Comparison of ENCODE assay signal across 8 cellular contexts in genomic region chr6:53651149-53651763, GRCh38. TPM values are rescaled to one million over a fixed set of nuclear protein-coding genes. Genes with fewer than 3 reads are reported as not detected.
DNase-seq lines count a peak whose midpoint lies in the region; FAIRE-seq and TF ChIP-seq lines count a peak whose summit lies in the region.

No MANE protein-coding gene starts in this region.

- H3K9me3 ChIP-seq in left ventricle myocardium inferior (replicated peaks) (no peaks in the 10 kb centered on the region), prostate gland (no peaks in the 10 kb centered on the region), vagina (no peaks in the 10 kb centered on the region)

- H3K4me1 ChIP-seq in left ventricle myocardium inferior, result peaks cover 82% of the 10 kb centered on the region
- no peaks in the 10 kb centered on the region for H3K4me1 ChIP-seq in prostate gland (replicated peaks)
- peaks cover 20% of the 10 kb centered on the region for H3K4me1 ChIP-seq in vagina

- TF ChIP-seq POLR2A in H54 (IDR thresholded peaks at IDR 0.05; ENCODE audit: low read depth, low read length) (no peak), prostate gland (IDR thresholded peaks at IDR 0.05) (no peak), vagina (IDR thresholded peaks at IDR 0.05) (no peak)

- peak; percentile 53 for TF ChIP-seq CTCF in left ventricle myocardium inferior (IDR thresholded peaks at IDR 0.05; ENCODE audit: borderline replicate concordance)
- peak in 2 of 4 experiments; percentile 44 to 55 for TF ChIP-seq CTCF in prostate gland (IDR thresholded peaks at IDR 0.05)
- peak in 2 of 3 experiments; percentile 34 for TF ChIP-seq CTCF in vagina (IDR thresholded peaks at IDR 0.05)

- intact Hi-C loops in left ventricle myocardium inferior (cut with micrococcal nuclease), result loop anchor here (5.0 kb wide), 1 partner anchor 159 kb away; no protein-coding TSS in a partner anchor
- intact Hi-C loops in prostate gland (cut with DNase I), result loop anchor here (1.0 to 10.0 kb wide), 3 partner anchors 74 to 139 kb away; no protein-coding TSS in a partner anchor
- intact Hi-C loops in vagina (cut with DNase I), result loop anchor here (10.0 kb wide), 2 partner anchors 106 to 156 kb away; partner anchors contain the start of gene GCLC

- peaks cover 12% of the 10 kb centered on the region for H3K27me3 ChIP-seq in left ventricle myocardium inferior (ENCODE audit: low read depth)
- no peaks in the 10 kb centered on the region for H3K27me3 ChIP-seq in prostate gland (replicated peaks; ENCODE audit: insufficient read depth)
- no peaks in the 10 kb centered on the region for H3K27me3 ChIP-seq in vagina

- FAIRE-seq in H54 (lab: Jason Lieb, UNC), result peak; percentile 78

- WGBS in prostate gland, result 1% methylated on average over 22 of the region's 26 CpGs

- H3K27ac ChIP-seq in left ventricle myocardium inferior (replicated peaks), result peak overlapping the region; percentile 31
- peak overlapping the region; percentile 72 to 81 for H3K27ac ChIP-seq in prostate gland
- H3K27ac ChIP-seq in vagina, result peak overlapping the region; percentile 31

- H3K36me3 ChIP-seq in left ventricle myocardium inferior, result no peaks in the 10 kb centered on the region
- no peaks in the 10 kb centered on the region for H3K36me3 ChIP-seq in prostate gland
- no peaks in the 10 kb centered on the region for H3K36me3 ChIP-seq in vagina

- DNase-seq in DMS153 (lab: John Stamatoyannopoulos, UW) (peak; percentile 78), H54 (ENCODE audit: insufficient read length, low spot score) (no peak), NAMALWA (ENCODE audit: low spot score) (peak; percentile 86), SKM-1 treated with dmso at 0.1 percent for 144 hours (lab: John Stamatoyannopoulos, UW; ENCODE audit: unreplicated experiment) (peak; percentile 85), left ventricle myocardium inferior (no peak), prostate gland (ENCODE audit: low spot score) (peak; percentile 79), vagina (ENCODE audit: extremely low spot score in 2 of 2) (no peak)
- peak; percentile 34 for DNase-seq in activated naive CD8-positive, alpha-beta T cell treated with anti-CD3 and anti-CD28 coated beads, Interleukin-2, amount 50 U/mL, for 16 hours (ENCODE audit: low read depth, low spot score)

- H3K4me3 ChIP-seq in left ventricle myocardium inferior (peak overlapping the region; percentile 65), prostate gland (peak overlapping the region; percentile 51 to 55), vagina (peak overlapping the region; percentile 51 to 60)

RNA-seq across cellular contexts. Expression of gene KLHL31, which starts 14.3 kb away (rescaled TPM):
- total RNA-seq in left ventricle myocardium inferior (299 TPM), prostate gland (under 1 TPM; 0.64 to 0.91 TPM), vagina (0.74 TPM)

Comparison
In these comparisons a context has a peak if more than half of its experiments do, and no peak if none do; other contexts are left out.
1. DNase-seq: peak in DMS153 (single experiment), NAMALWA (single experiment), SKM-1 treated with dmso at 0.1 percent for 144 hours (single experiment), activated naive CD8-positive, alpha-beta T cell treated with anti-CD3 and anti-CD28 coated beads, Interleukin-2, amount 50 U/mL, for 16 hours (single experiment) and prostate gland (single experiment); none in H54 (single experiment), left ventricle myocardium inferior (single experiment) and vagina (0 of 2).
2. RNA of gene KLHL31, which starts 14.3 kb away (total RNA-seq): 299 TPM in left ventricle myocardium inferior (single experiment); 0.64 to 0.91 TPM in prostate gland and 0.74 TPM in vagina (single experiment); every median in the first group is over 100 times any median in the second.
3. Peak in every context shown above with its lines, with median percentiles within 50 percentile points of each other: H3K27ac ChIP-seq and H3K4me3 ChIP-seq.